20 cellular contexts compared by ENCODE assay signal in the genomic region with DNA sequence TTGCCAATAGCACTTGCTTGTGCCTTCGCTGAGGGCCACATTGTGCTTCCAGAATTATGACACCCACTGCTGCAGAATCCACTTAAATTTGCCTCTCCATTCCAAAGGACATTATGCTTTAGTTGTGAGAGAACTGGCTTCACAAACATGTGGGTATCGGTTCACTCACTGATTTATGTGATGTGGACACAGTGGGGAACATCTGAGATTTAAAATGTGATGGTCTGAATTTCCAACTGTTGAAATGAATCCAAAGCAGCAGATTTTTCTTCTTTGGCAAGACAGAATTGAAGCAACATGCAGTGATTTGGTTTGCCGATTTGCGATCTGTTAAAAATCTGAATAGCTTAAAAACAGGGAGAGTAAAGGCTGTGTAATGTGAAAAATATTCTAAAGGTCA.
"Had no signal": no experiment of that assay in that cellular context is flagged by ENCODE, and none has a peak within 500 bp of the region (broad histone marks: within the 10 kb centered on the region; RNA-seq: fewer than 3 reads in every experiment).

No MANE protein-coding gene starts in this region.

- ATAC-seq: left cardiac atrium; left ventricle myocardium superior; lower lobe of right lung; naive thymus-derived CD8-positive, alpha-beta T cell; psoas muscle; right cardiac atrium had no signal

- H3K27me3 Mint-ChIP-seq: dendritic cell treated with granulocyte-macrophage colony-stimulating factor and Interleukin-4, amounts not matched to agents 40 ng/mL and 50 ng/mL, for 4 days; naive thymus-derived CD8-positive, alpha-beta T cell; type B pancreatic cell had no signal

- DNase-seq: colonic mucosa; effector memory CD4-positive, alpha-beta T cell; head of caudate nucleus; left cardiac atrium; left ventricle myocardium superior; lower lobe of right lung; naive thymus-derived CD8-positive, alpha-beta T cell; occipital lobe; ovary; posterior cingulate gyrus; psoas muscle; right cardiac atrium; sigmoid colon; stimulated activated naive CD4-positive, alpha-beta T cell treated with Interleukin-2 at 50 U/mL for 16 hours; stomach; thyroid gland had no signal

- H3K27ac Mint-ChIP-seq: dendritic cell treated with granulocyte-macrophage colony-stimulating factor and Interleukin-4, amounts not matched to agents 40 ng/mL and 50 ng/mL, for 4 days; stimulated activated effector memory CD8-positive, alpha-beta T cell treated with anti-CD3 and anti-CD28 coated beads, Interleukin-12 subunit alpha, Interleukin-12 subunit beta, amount 100 ng/mL, for 72 hours; type B pancreatic cell had no signal

- H3K36me3 Mint-ChIP-seq: stimulated activated effector memory CD8-positive, alpha-beta T cell treated with anti-CD3 and anti-CD28 coated beads, Interleukin-12 subunit alpha, Interleukin-12 subunit beta, amount 100 ng/mL, for 72 hours had no signal

- H3K4me3 Mint-ChIP-seq: dendritic cell treated with granulocyte-macrophage colony-stimulating factor and Interleukin-4, amounts not matched to agents 40 ng/mL and 50 ng/mL, for 4 days; stimulated activated effector memory CD8-positive, alpha-beta T cell treated with anti-CD3 and anti-CD28 coated beads, Interleukin-12 subunit alpha, Interleukin-12 subunit beta, amount 100 ng/mL, for 72 hours; type B pancreatic cell had no signal

- H3K4me3 ChIP-seq: colonic mucosa, esophagus muscularis mucosa, lower lobe of right lung, ovary, psoas muscle, sigmoid colon, stomach, thyroid gland had no signal

- H3K9me3 Mint-ChIP-seq: dendritic cell treated with granulocyte-macrophage colony-stimulating factor and Interleukin-4, amounts not matched to agents 40 ng/mL and 50 ng/mL, for 4 days; naive thymus-derived CD8-positive, alpha-beta T cell had no signal
